In the genomic region with DNA sequence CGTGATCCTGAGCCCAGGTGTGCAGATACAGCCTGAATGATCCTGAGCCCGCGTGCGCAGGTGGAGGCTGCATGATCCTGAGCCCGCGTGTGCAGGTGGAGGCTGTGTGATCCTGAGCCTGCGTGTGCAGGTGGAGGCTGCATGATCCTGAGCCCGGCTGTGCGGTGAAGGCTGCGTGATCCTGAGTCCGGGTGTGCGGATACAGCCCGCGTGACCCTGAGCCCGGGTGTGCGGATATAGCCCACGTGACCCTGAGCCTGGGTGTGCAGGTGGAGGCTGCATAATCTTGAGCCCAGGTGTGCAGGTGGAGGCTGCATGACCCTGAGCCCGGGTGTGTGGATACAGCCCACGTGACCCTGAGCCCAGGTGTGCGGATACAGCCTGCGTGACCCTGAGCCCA, we compare ENCODE assay signal across 1 cellular context.
TF ChIP-seq lines count a peak whose summit lies in the region.

No MANE protein-coding gene starts in this region.

TF ChIP-seq in IMR-90, 13 proteins besides CTCF, POLR2A, EP300 and RAD21:
- TF ChIP-seq RCOR1 (IDR thresholded peaks at IDR 0.05; ENCODE audit: insufficient replicate concordance, low read length): no peak
- no peak for TF ChIP-seq CEBPB (IDR thresholded peaks at IDR 0.05; ENCODE audit: low read depth, low read length)
- TF ChIP-seq ELK1 (IDR thresholded peaks at IDR 0.05; ENCODE audit: borderline replicate concordance, low read depth, low read length): no peak
- TF ChIP-seq MAFK (IDR thresholded peaks at IDR 0.05; ENCODE audit: low read depth, low read length): no peak
- no peak for TF ChIP-seq CHD1 (IDR thresholded peaks at IDR 0.05; ENCODE audit: low read depth, low read length)
- TF ChIP-seq MAZ (IDR thresholded peaks at IDR 0.05; ENCODE audit: borderline replicate concordance, low read depth, low read length): no peak
- TF ChIP-seq SMC3 (IDR thresholded peaks at IDR 0.05; ENCODE audit: low read depth, low read length): no peak
- no peak for TF ChIP-seq USF2 (IDR thresholded peaks at IDR 0.05; ENCODE audit: low read depth, low read length)
- no peak for TF ChIP-seq MXI1 (IDR thresholded peaks at IDR 0.05; ENCODE audit: borderline replicate concordance, low read depth, low read length)
- TF ChIP-seq NFE2L2 (IDR thresholded peaks at IDR 0.05; ENCODE audit: low read depth, low read length): no peak
